ENCODE assay signal across 10 cellular contexts in genomic region chr2:36889782-36890181, GRCh38.
A peak's percentile ranks its signal among the peaks of the same experiment; 100 is the strongest.
DNase-seq lines count a peak whose midpoint lies in the region; ATAC-seq and TF ChIP-seq lines count a peak whose summit lies in the region.
"Had no signal": no experiment of that assay in that cellular context is flagged by ENCODE, and none has a peak within 500 bp of the region (broad histone marks: within the 10 kb centered on the region; RNA-seq: fewer than 3 reads in every experiment).

No MANE protein-coding gene starts in this region.

- TF ChIP-seq CTCF in brain microvascular endothelial cell (IDR thresholded peaks at IDR 0.05; ENCODE audit: low read depth, low read length, missing control alignments) (no peak), neutrophil (IDR thresholded peaks at IDR 0.05) (no peak)

- peaks cover 7 to 8% of the 10 kb centered on the region in 2 experiments for H3K4me1 ChIP-seq in neutrophil (ENCODE audit: control insufficient read depth in 1 of 2, insufficient read depth in 1 of 2, low read depth in 1 of 2, low read length in 1 of 2)
- H3K4me1 ChIP-seq: tibial artery had no signal

- intact Hi-C loops in head of caudate nucleus (cut with DNase I): no loop called here

- H3K9me3 ChIP-seq in MG63 (no peaks in the 10 kb centered on the region), neutrophil (no peaks in the 10 kb centered on the region)
- H3K9me3 ChIP-seq: tibial artery had no signal

- H3K27ac ChIP-seq in brain microvascular endothelial cell: peak overlapping the region; percentile 71
- peak overlapping the region; percentile 64 for H3K27ac ChIP-seq in neutrophil
- H3K27ac ChIP-seq: tibial artery had no signal

- ATAC-seq in HG03378 (IDR thresholded peaks at IDR 0.05; ENCODE audit: unreplicated experiment): no peak

- DNase-seq in EH (ENCODE audit: low read depth): peak; percentile 94
- DNase-seq in MG63: peak; percentile 52
- DNase-seq in brain microvascular endothelial cell: peak; percentile 89
- DNase-seq in head of caudate nucleus: no peak
- no peak for DNase-seq in NCI-H1105 treated with DMSO at 0.1 percent for 48 hours (lab: John Stamatoyannopoulos, UW)
- DNase-seq: anterior cingulate cortex, NCI-H526 treated with DMSO at 0.1 percent for 48 hours, tibial artery had no signal

- no peaks in the 10 kb centered on the region for H3K27me3 ChIP-seq in MG63
- no peaks in the 10 kb centered on the region for H3K27me3 ChIP-seq in brain microvascular endothelial cell (replicated peaks)
- H3K27me3 ChIP-seq in neutrophil: no peaks in the 10 kb centered on the region
- H3K27me3 ChIP-seq: tibial artery had no signal

- in situ Hi-C loops in brain microvascular endothelial cell (cut with HindIII; ENCODE audit: low pct_ligation_motif_present, low sequenced_read_pairs): no loop called here

- H3K4me3 ChIP-seq in MG63 (no peak overlapping the region; the same call in 1 of the 2 replicates), brain microvascular endothelial cell (ENCODE audit: low read depth, low read length) (peak overlapping the region; percentile 29), neutrophil (ENCODE audit: low read depth in 1 of 2, low read length in 1 of 2) (peak overlapping the region in 1 of 2 experiments; percentile 12)
- H3K4me3 ChIP-seq: tibial artery had no signal

- H3K36me3 ChIP-seq in MG63 (peaks cover 12% of the 10 kb centered on the region), brain microvascular endothelial cell (replicated peaks) (no peaks in the 10 kb centered on the region), neutrophil (peaks cover 40% of the 10 kb centered on the region)

Comparison
In these comparisons a context has a peak if more than half of its experiments do, and no peak if none do; other contexts are left out.
1. DNase-seq: peak in EH (single experiment), MG63 (single experiment) and brain microvascular endothelial cell (single experiment); none in head of caudate nucleus (0 of 42) and NCI-H1105 treated with DMSO at 0.1 percent for 48 hours (single experiment).